In genomic region chr5:67364381-67364970, GRCh38 we compare ENCODE assay signal across 14 cellular contexts.
DNase-seq lines count a peak whose midpoint lies in the region; ATAC-seq and TF ChIP-seq lines count a peak whose summit lies in the region.
"Had no signal": no experiment of that assay in that cellular context is flagged by ENCODE, and none has a peak within 500 bp of the region (broad histone marks: within the 10 kb centered on the region; RNA-seq: fewer than 3 reads in every experiment).

No MANE protein-coding gene starts in this region.

- no peaks in the 10 kb centered on the region for H3K79me1 ChIP-seq in trophoblast cell (ENCODE audit: low read length)

- no peak for TF ChIP-seq POLR2A in breast epithelium (IDR thresholded peaks at IDR 0.05)

- no peak overlapping the region for H3K14ac ChIP-seq in trophoblast cell (ENCODE audit: low read length)

- H2BK120ac ChIP-seq in trophoblast cell (ENCODE audit: insufficient read depth, low read length, poor library complexity): no peak overlapping the region

- peak; percentile 89 for ATAC-seq in left lobe of liver
- ATAC-seq in Right ventricle myocardium inferior: no peak

- H3K27me3 ChIP-seq in breast epithelium (no peaks in the 10 kb centered on the region), trophoblast cell (ENCODE audit: insufficient read depth, low read length) (no peaks in the 10 kb centered on the region)

- H3K4me1 ChIP-seq in breast epithelium: no peaks in the 10 kb centered on the region
- H3K4me1 ChIP-seq in trophoblast cell (ENCODE audit: control insufficient read depth in 1 of 2, insufficient read depth in 2 of 2, low read length in 2 of 2): no peaks in the 10 kb centered on the region
- H3K4me1 ChIP-seq: Caco-2 had no signal

- BruUV-seq in MCF 10A (replicated peaks; lab: Mats Ljungman, UMichigan): no TSS peak

- H3K79me2 ChIP-seq in trophoblast cell (ENCODE audit: control insufficient read depth, insufficient read depth, low read length, poor library complexity): no peaks in the 10 kb centered on the region

- CTCF ChIA-PET in MCF 10A (lab: Yijun Ruan, JAX): interaction anchor here (0.6 to 0.9 kb wide), 3 partner anchors 55 to 133 kb away, joined by 3 to 4 read pairs (median 3); no protein-coding TSS in a partner anchor

- H3K18ac ChIP-seq in trophoblast cell (ENCODE audit: low read length): no peak overlapping the region

- no peak overlapping the region for H3K27ac Mint-ChIP-seq in MCF 10A (ENCODE audit: low read depth, unreplicated experiment)
- H3K27ac Mint-ChIP-seq in HFFc6: no peak overlapping the region
- H3K27ac Mint-ChIP-seq: IgD-negative memory B cell had no signal

- H4K91ac ChIP-seq in trophoblast cell (ENCODE audit: low read depth, low read length): no peak overlapping the region

- H3K9ac ChIP-seq in trophoblast cell (ENCODE audit: low read length): peak overlapping the region; percentile 11
- H3K9ac ChIP-seq: GM23248 had no signal

- H3K27ac ChIP-seq in breast epithelium (peak overlapping the region; percentile 59 to 76), trophoblast cell (ENCODE audit: low read depth, low read length) (no peak overlapping the region)
- H3K27ac ChIP-seq: 22Rv1, GM23248 had no signal

- H4K8ac ChIP-seq in trophoblast cell (ENCODE audit: low read depth, low read length): no peak overlapping the region

- no peak overlapping the region for H3K23ac ChIP-seq in trophoblast cell (ENCODE audit: low read length)

- no peaks in the 10 kb centered on the region for H3K9me3 ChIP-seq in breast epithelium
- H3K9me3 ChIP-seq in trophoblast cell (ENCODE audit: insufficient read depth, low read depth, low read length): no peaks in the 10 kb centered on the region
- H3K9me3 ChIP-seq: Caco-2 had no signal

- peak overlapping the region in 1 of 3 donors; percentile 39 for H3K4me3 ChIP-seq in breast epithelium
- no peak overlapping the region for H3K4me3 ChIP-seq in trophoblast cell (ENCODE audit: low read depth, low read length)
- H3K4me3 ChIP-seq: GM23248 had no signal

- H3K4me3 Mint-ChIP-seq in MCF 10A (ENCODE audit: unreplicated experiment) (no peak overlapping the region), HFFc6 (no peak overlapping the region)
- H3K4me3 Mint-ChIP-seq: CD14-positive monocyte, IgD-negative memory B cell had no signal

- no peak overlapping the region for H2BK5ac ChIP-seq in trophoblast cell (ENCODE audit: low read depth, low read length, poor library complexity)

- intact Hi-C loops in breast epithelium (cut with DNase I; ENCODE audit: low total_unique reads): no loop called here
- intact Hi-C loops in MCF 10A (cut with micrococcal nuclease): no loop called here
- intact Hi-C loops in Right ventricle myocardium inferior (cut with DNase I): no loop called here

- H3K9me3 Mint-ChIP-seq in MCF 10A (ENCODE audit: unreplicated experiment): peaks cover 7% of the 10 kb centered on the region
- H3K9me3 Mint-ChIP-seq in HFFc6: no peaks in the 10 kb centered on the region
- H3K9me3 Mint-ChIP-seq: CD8-positive, alpha-beta memory T cell; IgD-negative memory B cell had no signal

- TF ChIP-seq CTCF in breast epithelium (IDR thresholded peaks at IDR 0.05) (no peak), MCF 10A (IDR thresholded peaks at IDR 0.05; ENCODE audit: unreplicated experiment) (no peak), HFFc6 (IDR thresholded peaks at IDR 0.05) (no peak)

- H3K27me3 Mint-ChIP-seq in MCF 10A (ENCODE audit: insufficient read depth, unreplicated experiment): no peaks in the 10 kb centered on the region
- H3K27me3 Mint-ChIP-seq in HFFc6 (ENCODE audit: insufficient read depth): peaks cover 1% of the 10 kb centered on the region; the same call in 1 of the 2 replicates

- POLR2A ChIA-PET in MCF 10A (lab: Yijun Ruan, JAX): interaction anchor here (0.9 kb wide), 2 partner anchors 10 to 852 kb away, joined by 4 read pairs; no protein-coding TSS in a partner anchor

- H3K36me3 Mint-ChIP-seq in MCF 10A (ENCODE audit: insufficient read depth, unreplicated experiment) (no peaks in the 10 kb centered on the region), HFFc6 (ENCODE audit: low read depth) (no peaks in the 10 kb centered on the region)
- H3K36me3 Mint-ChIP-seq: CD14-positive monocyte; CD8-positive, alpha-beta memory T cell; IgD-negative memory B cell had no signal

- DNase-seq in breast epithelium (ENCODE audit: low spot score in 2 of 2): peak in 1 of 2 donors; percentile 61
- DNase-seq in MCF 10A (ENCODE audit: unreplicated experiment): no peak
- DNase-seq in left lobe of liver (ENCODE audit: low spot score): peak; percentile 50
- no peak for DNase-seq in trophoblast cell
- no peak for DNase-seq in SW 1271 (lab: John Stamatoyannopoulos, UW)
- DNase-seq in HFFc6: no peak
- no peak for DNase-seq in Right ventricle myocardium inferior (ENCODE audit: missing footprints)
- DNase-seq: Caco-2; CD8-positive, alpha-beta memory T cell; DMS53; GM23248 had no signal

- H2AK5ac ChIP-seq in trophoblast cell (ENCODE audit: low read length): no peak overlapping the region

- WGBS in trophoblast cell (ENCODE audit: extremely low coverage, insufficient coverage, insufficient read length): no CpG with 5 or more reads among the region's 3 CpGs

- no peak overlapping the region for H3K4me2 ChIP-seq in trophoblast cell (ENCODE audit: low read length)

- no peaks in the 10 kb centered on the region for H3K36me3 ChIP-seq in breast epithelium
- H3K36me3 ChIP-seq in trophoblast cell (ENCODE audit: control insufficient read depth in 1 of 2, insufficient read depth in 2 of 2, low read length in 2 of 2): no peaks in the 10 kb centered on the region

- H3K4me1 Mint-ChIP-seq in MCF 10A (ENCODE audit: insufficient read depth, unreplicated experiment) (peaks cover 29% of the 10 kb centered on the region), HFFc6 (ENCODE audit: low read depth) (no peaks in the 10 kb centered on the region)

- no peak overlapping the region for H2BK12ac ChIP-seq in trophoblast cell (ENCODE audit: low read length)

- H2AFZ ChIP-seq in trophoblast cell (ENCODE audit: insufficient read depth, low read length, poor library complexity): no peak overlapping the region
- H2AFZ ChIP-seq: GM23248 had no signal

- no peak overlapping the region for H4K12ac ChIP-seq in trophoblast cell (ENCODE audit: low read depth, low read length)

- no peak overlapping the region for H3K4ac ChIP-seq in trophoblast cell (ENCODE audit: low read depth, low read length)
